In the genomic region with DNA sequence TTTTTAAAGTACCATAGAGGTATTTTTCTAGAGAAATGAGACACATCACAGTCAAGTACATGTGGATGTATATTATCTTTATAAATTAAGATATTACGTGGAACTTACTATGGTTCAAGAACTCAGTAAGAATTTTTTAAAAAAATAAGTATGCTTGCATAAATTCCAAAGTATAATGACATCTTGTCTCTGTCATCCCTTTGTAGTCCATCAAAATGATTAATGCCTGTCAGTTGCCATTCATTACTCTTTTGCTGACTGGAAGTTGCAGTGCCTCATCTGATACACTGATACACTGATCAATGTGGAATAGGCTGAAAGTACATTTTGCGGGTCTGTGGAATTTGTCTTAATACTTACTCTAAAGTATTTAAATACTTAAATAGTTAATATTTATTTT, we compare ENCODE assay signal across 32 cellular contexts.
DNase-seq lines count a peak whose midpoint lies in the region; ATAC-seq, FAIRE-seq and TF ChIP-seq lines count a peak whose summit lies in the region.
"Had no signal": no experiment of that assay in that cellular context is flagged by ENCODE, and none has a peak within 500 bp of the region (broad histone marks: within the 10 kb centered on the region; RNA-seq: fewer than 3 reads in every experiment).

No MANE protein-coding gene starts in this region.

- H3K9me3 ChIP-seq in neural cell (ENCODE audit: low read length) (no peaks in the 10 kb centered on the region), osteoblast (ENCODE audit: low read depth, low read length) (peaks cover 2% of the 10 kb centered on the region), mucosa of descending colon (no peaks in the 10 kb centered on the region), left ventricle myocardium inferior (replicated peaks) (peaks cover 6% of the 10 kb centered on the region)
- H3K9me3 ChIP-seq: A549; BE2C; BLaER1; BLaER1 treated with 17β-estradiol and CSF1 and Interleukin-3, amounts not matched to agents 10 nM and 100 nM; Caco-2 had no signal

- no peak overlapping the region for H3K4me2 ChIP-seq in neural cell (ENCODE audit: low read length)
- no peak overlapping the region for H3K4me2 ChIP-seq in osteoblast (ENCODE audit: insufficient read depth, low read length)
- H3K4me2 ChIP-seq: A549; BLaER1; BLaER1 treated with 17β-estradiol and CSF1 and Interleukin-3, amounts not matched to agents 10 nM and 100 nM had no signal

- H2AFZ ChIP-seq in neural cell (ENCODE audit: low read depth, low read length) (no peak overlapping the region), osteoblast (ENCODE audit: low read length) (no peak overlapping the region)

- POLR2A ChIA-PET in HEK293T (lab: Yijun Ruan, JAX), result no interaction called here

- intact Hi-C loops in mucosa of descending colon (cut with DNase I, micrococcal nuclease), result no loop called here
- intact Hi-C loops in left ventricle myocardium inferior (cut with micrococcal nuclease), result no loop called here

- CTCF ChIA-PET in HEK293T (lab: Yijun Ruan, JAX), result no interaction called here

- FAIRE-seq in frontal cortex (lab: Jason Lieb, UNC), result no peak
- FAIRE-seq: A549, D721Med had no signal

- H3K4me3 ChIP-seq in neural cell (ENCODE audit: low read length), result no peak overlapping the region
- H3K4me3 ChIP-seq in osteoblast (ENCODE audit: insufficient read depth, low read length), result no peak overlapping the region
- H3K4me3 ChIP-seq in mucosa of descending colon, result no peak overlapping the region
- H3K4me3 ChIP-seq in left ventricle myocardium inferior, result no peak overlapping the region
- H3K4me3 ChIP-seq: A549; BLaER1; BLaER1 treated with 17β-estradiol and CSF1 and Interleukin-3, amounts not matched to agents 10 nM and 100 nM had no signal

- H3K36me3 ChIP-seq in neural cell (ENCODE audit: insufficient read depth, low read length) (no peaks in the 10 kb centered on the region), osteoblast (ENCODE audit: insufficient read depth, low read length) (no peaks in the 10 kb centered on the region), mucosa of descending colon (ENCODE audit: low read depth) (no peaks in the 10 kb centered on the region), left ventricle myocardium inferior (no peaks in the 10 kb centered on the region)
- H3K36me3 ChIP-seq: BE2C; BLaER1; BLaER1 treated with 17β-estradiol and CSF1 and Interleukin-3, amounts not matched to agents 10 nM and 100 nM had no signal

- no peak for TF ChIP-seq CTCF in neural cell (IDR thresholded peaks at IDR 0.05; ENCODE audit: poor library complexity, severe bottlenecking)
- no peak for TF ChIP-seq CTCF in osteoblast (IDR thresholded peaks at IDR 0.05; ENCODE audit: extremely low read depth, low read depth, low read length)
- TF ChIP-seq CTCF in mucosa of descending colon (IDR thresholded peaks at IDR 0.05), result no peak
- TF ChIP-seq CTCF in left ventricle myocardium inferior (IDR thresholded peaks at IDR 0.05; ENCODE audit: borderline replicate concordance), result no peak

- H4K20me1 ChIP-seq in neural cell (ENCODE audit: insufficient read depth), result no peaks in the 10 kb centered on the region
- H4K20me1 ChIP-seq in osteoblast (ENCODE audit: insufficient read depth, low read length), result no peaks in the 10 kb centered on the region
- H4K20me1 ChIP-seq: BLaER1; BLaER1 treated with 17β-estradiol and CSF1 and Interleukin-3, amounts not matched to agents 10 nM and 100 nM had no signal

- no peaks in the 10 kb centered on the region for H3F3A ChIP-seq in neural cell (ENCODE audit: insufficient read depth, low read length, poor library complexity, severe bottlenecking)

- ATAC-seq in mucosa of descending colon, result no peak
- ATAC-seq: A549; CD8-positive, alpha-beta T cell had no signal

- no peaks in the 10 kb centered on the region for H3K79me2 ChIP-seq in neural cell (replicated peaks; ENCODE audit: insufficient read depth, low read length)
- no peaks in the 10 kb centered on the region for H3K79me2 ChIP-seq in osteoblast (ENCODE audit: insufficient read depth, low read length)

- H3K9ac ChIP-seq in neural cell (ENCODE audit: low read length), result no peak overlapping the region
- H3K9ac ChIP-seq: BLaER1; BLaER1 treated with 17β-estradiol and CSF1 and Interleukin-3, amounts not matched to agents 10 nM and 100 nM had no signal

- H3K27me3 ChIP-seq in neural cell (ENCODE audit: insufficient read depth, low read depth, low read length) (no peaks in the 10 kb centered on the region), osteoblast (ENCODE audit: insufficient read depth, low read length) (no peaks in the 10 kb centered on the region), left ventricle myocardium inferior (ENCODE audit: low read depth) (no peaks in the 10 kb centered on the region)
- H3K27me3 ChIP-seq: BE2C; BLaER1; BLaER1 treated with 17β-estradiol and CSF1 and Interleukin-3, amounts not matched to agents 10 nM and 100 nM had no signal

- H3K27ac ChIP-seq in neural cell (ENCODE audit: low read length), result no peak overlapping the region
- no peak overlapping the region for H3K27ac ChIP-seq in osteoblast (ENCODE audit: low read depth, low read length)
- H3K27ac ChIP-seq in left ventricle myocardium inferior (replicated peaks), result no peak overlapping the region
- H3K27ac ChIP-seq: 22Rv1; A549; BLaER1; BLaER1 treated with 17β-estradiol and CSF1 and Interleukin-3, amounts not matched to agents 10 nM and 100 nM; C4-2B had no signal

- TF ChIP-seq EP300 in neural cell (conservative IDR thresholded peaks at IDR 0.05; ENCODE audit: poor library complexity, severe bottlenecking), result peak; percentile 82

- H3K9me2 ChIP-seq in neural cell (ENCODE audit: insufficient read depth, low read length), result no peaks in the 10 kb centered on the region

- no peak for TF ChIP-seq RAD21 in neural cell (conservative IDR thresholded peaks at IDR 0.05)

- H3K4me1 ChIP-seq in osteoblast (ENCODE audit: insufficient read depth, low read length) (no peaks in the 10 kb centered on the region), mucosa of descending colon (ENCODE audit: low read depth) (no peaks in the 10 kb centered on the region), left ventricle myocardium inferior (no peaks in the 10 kb centered on the region)
- H3K4me1 ChIP-seq: A549; BE2C; BLaER1; BLaER1 treated with 17β-estradiol and CSF1 and Interleukin-3, amounts not matched to agents 10 nM and 100 nM; Caco-2 had no signal

- DNase-seq in HEK293T (ENCODE audit: extremely low spot score) (no peak), osteoblast (ENCODE audit: insufficient read length, low spot score, missing footprints) (peak; percentile 17), mucosa of descending colon (no peak), left ventricle myocardium inferior (no peak), frontal cortex (ENCODE audit: low spot score in 2 of 2) (no peak)
- DNase-seq: 8988T; ACHN; AML-193; BE2C; C1 segment of cervical spinal cord; Caco-2; Calu3; CD4-positive, alpha-beta memory T cell; CD4-positive, alpha-beta T cell; CD4-positive, CD25-positive, alpha-beta regulatory T cell; CD8-positive, alpha-beta memory T cell; CD8-positive, alpha-beta T cell; COR-L47; DMS 273 treated with DMSO at 0.1 percent for 48 hours; DMS153; DMS53; DMS79; DMS79 treated with DMSO at 0.1 percent for 48 hours; DND-41; EL had no signal

TF ChIP-seq in HEK293T, 16 proteins besides CTCF, POLR2A, EP300 and RAD21:
- no peak for TF ChIP-seq BHLHE40 (IDR thresholded peaks at IDR 0.05; ENCODE audit: borderline replicate concordance)
- TF ChIP-seq, protein P1, sequence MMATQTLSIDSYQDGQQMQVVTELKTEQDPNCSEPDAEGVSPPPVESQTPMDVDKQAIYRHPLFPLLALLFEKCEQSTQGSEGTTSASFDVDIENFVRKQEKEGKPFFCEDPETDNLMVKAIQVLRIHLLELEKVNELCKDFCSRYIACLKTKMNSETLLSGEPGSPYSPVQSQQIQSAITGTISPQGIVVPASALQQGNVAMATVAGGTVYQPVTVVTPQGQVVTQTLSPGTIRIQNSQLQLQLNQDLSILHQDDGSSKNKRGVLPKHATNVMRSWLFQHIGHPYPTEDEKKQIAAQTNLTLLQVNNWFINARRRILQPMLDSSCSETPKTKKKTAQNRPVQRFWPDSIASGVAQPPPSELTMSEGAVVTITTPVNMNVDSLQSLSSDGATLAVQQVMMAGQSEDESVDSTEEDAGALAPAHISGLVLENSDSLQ (IDR thresholded peaks at IDR 0.05), result peak; percentile 61

TF ChIP-seq in neural cell, 6 proteins besides CTCF, POLR2A, EP300 and RAD21:
- peak; percentile 59 for TF ChIP-seq POLR2AphosphoS5 (IDR thresholded peaks at IDR 0.05)
- no peak for TF ChIP-seq EZH2 (IDR thresholded peaks at IDR 0.05; ENCODE audit: borderline replicate concordance, insufficient read depth, low read length, poor library complexity, severe bottlenecking)
- TF ChIP-seq MXI1 (conservative IDR thresholded peaks at IDR 0.05; ENCODE audit: poor library complexity, severe bottlenecking), result no peak
- TF ChIP-seq, protein P2, sequence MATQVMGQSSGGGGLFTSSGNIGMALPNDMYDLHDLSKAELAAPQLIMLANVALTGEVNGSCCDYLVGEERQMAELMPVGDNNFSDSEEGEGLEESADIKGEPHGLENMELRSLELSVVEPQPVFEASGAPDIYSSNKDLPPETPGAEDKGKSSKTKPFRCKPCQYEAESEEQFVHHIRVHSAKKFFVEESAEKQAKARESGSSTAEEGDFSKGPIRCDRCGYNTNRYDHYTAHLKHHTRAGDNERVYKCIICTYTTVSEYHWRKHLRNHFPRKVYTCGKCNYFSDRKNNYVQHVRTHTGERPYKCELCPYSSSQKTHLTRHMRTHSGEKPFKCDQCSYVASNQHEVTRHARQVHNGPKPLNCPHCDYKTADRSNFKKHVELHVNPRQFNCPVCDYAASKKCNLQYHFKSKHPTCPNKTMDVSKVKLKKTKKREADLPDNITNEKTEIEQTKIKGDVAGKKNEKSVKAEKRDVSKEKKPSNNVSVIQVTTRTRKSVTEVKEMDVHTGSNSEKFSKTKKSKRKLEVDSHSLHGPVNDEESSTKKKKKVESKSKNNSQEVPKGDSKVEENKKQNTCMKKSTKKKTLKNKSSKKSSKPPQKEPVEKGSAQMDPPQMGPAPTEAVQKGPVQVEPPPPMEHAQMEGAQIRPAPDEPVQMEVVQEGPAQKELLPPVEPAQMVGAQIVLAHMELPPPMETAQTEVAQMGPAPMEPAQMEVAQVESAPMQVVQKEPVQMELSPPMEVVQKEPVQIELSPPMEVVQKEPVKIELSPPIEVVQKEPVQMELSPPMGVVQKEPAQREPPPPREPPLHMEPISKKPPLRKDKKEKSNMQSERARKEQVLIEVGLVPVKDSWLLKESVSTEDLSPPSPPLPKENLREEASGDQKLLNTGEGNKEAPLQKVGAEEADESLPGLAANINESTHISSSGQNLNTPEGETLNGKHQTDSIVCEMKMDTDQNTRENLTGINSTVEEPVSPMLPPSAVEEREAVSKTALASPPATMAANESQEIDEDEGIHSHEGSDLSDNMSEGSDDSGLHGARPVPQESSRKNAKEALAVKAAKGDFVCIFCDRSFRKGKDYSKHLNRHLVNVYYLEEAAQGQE (IDR thresholded peaks at IDR 0.05; ENCODE audit: borderline replicate concordance), result no peak
- no peak for TF ChIP-seq SMC3 (conservative IDR thresholded peaks at IDR 0.05; ENCODE audit: poor library complexity)
